In the genomic region with DNA sequence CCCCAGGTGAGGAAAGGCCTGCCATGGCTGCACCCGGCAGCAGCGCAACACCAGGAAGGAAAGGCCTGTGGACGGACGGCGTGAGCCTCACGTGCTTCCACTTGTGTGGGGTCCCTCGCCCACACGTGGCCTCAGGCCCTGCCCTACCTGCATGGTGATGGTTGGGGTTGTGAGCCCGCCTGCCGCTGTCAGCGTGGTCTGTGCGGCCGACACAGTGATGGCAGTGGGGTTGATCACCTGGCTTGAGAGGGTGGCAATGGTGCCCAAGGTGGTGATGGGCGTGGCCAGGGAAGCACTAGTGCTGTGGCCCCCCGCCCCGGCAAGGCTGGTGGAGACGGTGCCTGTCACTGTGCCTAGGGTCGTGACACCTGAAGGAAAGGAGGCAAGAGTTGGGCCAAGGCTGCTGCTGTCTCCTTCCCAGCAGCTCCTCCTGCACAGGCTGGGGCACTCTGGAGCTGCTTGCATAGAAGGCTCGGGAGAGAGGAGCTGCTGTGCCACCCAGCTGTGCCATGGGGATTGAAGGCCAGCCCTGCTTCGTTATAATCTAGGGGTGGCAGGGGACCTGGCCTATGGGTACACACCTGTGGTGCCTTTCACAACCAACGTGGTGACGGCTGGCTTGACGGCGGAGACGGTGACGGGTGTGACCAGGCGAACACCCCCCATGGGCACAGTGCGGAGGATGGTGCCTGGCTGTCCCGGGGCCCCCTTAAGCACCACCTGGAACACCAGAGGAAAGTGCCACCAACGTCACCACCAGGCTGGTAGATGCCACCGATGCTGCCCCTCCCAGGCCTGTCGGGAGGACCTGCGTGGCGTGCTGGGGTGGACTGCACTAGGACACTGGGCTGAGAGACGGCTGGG, we compare ENCODE assay signal across 15 cellular contexts.
"Had no signal": no experiment of that assay in that cellular context is flagged by ENCODE, and none has a peak within 500 bp of the region (broad histone marks: within the 10 kb centered on the region; RNA-seq: fewer than 3 reads in every experiment).

No MANE protein-coding gene starts in this region.

- H3K4me3 Mint-ChIP-seq: activated T-cell treated with anti-CD3 and anti-CD28 coated beads, Interleukin-2, amount 50 U/mL, for 72 hours; naive thymus-derived CD4-positive, alpha-beta T cell had no signal

- DNase-seq: activated CD4-positive, alpha-beta T cell treated with anti-CD3 and anti-CD28 coated beads, Interleukin-2, amount 50 U/mL, for 4 hours; activated CD4-positive, CD25-positive, alpha-beta regulatory T cell treated with anti-CD3 and anti-CD28 coated beads, Interleukin-2, amount 50 U/mL, for 72 hours; activated gamma-delta T cell treated with Interleukin-2 at 50 U/mL for 16 hours; activated T-cell treated with anti-CD3 and anti-CD28 coated beads, Interleukin-2, amount 50 U/mL, for 72 hours; esophagus squamous epithelium; foreskin fibroblast; left colon; naive thymus-derived CD4-positive, alpha-beta T cell; nucleus accumbens; stimulated activated CD4-positive, alpha-beta T cell treated with anti-CD3 and anti-CD28 coated beads, Interleukin-1b, Interleukin-23, amount 100 ng/mL, for 48 hours; stimulated activated naive CD4-positive, alpha-beta T cell; testis; upper lobe of right lung had no signal

- H3K9me3 Mint-ChIP-seq: activated T-cell treated with anti-CD3 and anti-CD28 coated beads, Interleukin-2, amount 50 U/mL, for 72 hours; naive thymus-derived CD4-positive, alpha-beta T cell had no signal

- H3K9me3 ChIP-seq: esophagus squamous epithelium, testis, upper lobe of right lung had no signal

- H3K27me3 Mint-ChIP-seq: naive thymus-derived CD4-positive, alpha-beta T cell had no signal

- H3K27ac Mint-ChIP-seq: activated T-cell treated with anti-CD3 and anti-CD28 coated beads, Interleukin-2, amount 50 U/mL, for 72 hours had no signal

- H3K4me1 ChIP-seq: testis, upper lobe of right lung had no signal

- H3K27me3 ChIP-seq: cardiac muscle cell, esophagus squamous epithelium, testis, upper lobe of right lung had no signal

- H3K36me3 ChIP-seq: cardiac muscle cell had no signal

- H3K27ac ChIP-seq: cardiac muscle cell, testis, upper lobe of right lung had no signal

- ATAC-seq: activated T-cell treated with anti-CD3 and anti-CD28 coated beads, Interleukin-2, amount 50 U/mL, for 72 hours; left colon; naive thymus-derived CD4-positive, alpha-beta T cell; right cardiac atrium; upper lobe of right lung had no signal

- H3K4me3 ChIP-seq: cardiac muscle cell, esophagus squamous epithelium, testis, upper lobe of right lung had no signal
